8 cellular contexts compared by ENCODE assay signal in genomic region chr14:99793213-99794155, GRCh38.
A peak's percentile ranks its signal among the peaks of the same experiment; 100 is the strongest.
DNase-seq lines count a peak whose midpoint lies in the region; ATAC-seq and TF ChIP-seq lines count a peak whose summit lies in the region.

Gene EML1, plus strand, starts transcription at chr14:99793413. Its CDS starts 64 bp downstream, at chr14:99793477.

- no peak for TF ChIP-seq CTCF in AG10803 (conservative IDR thresholded peaks at IDR 0.05; ENCODE audit: low read length)
- no peak for TF ChIP-seq CTCF in epithelial cell of esophagus (IDR thresholded peaks at IDR 0.05; ENCODE audit: insufficient read depth, low read depth, low read length, missing control alignments)

- H3K4me3 ChIP-seq in AG10803 (ENCODE audit: low read length) (peak within 1 kb of the TSS; percentile 62), epithelial cell of esophagus (ENCODE audit: low read length) (peak within 1 kb of the TSS; percentile 35)

- ATAC-seq in GM19025 (IDR thresholded peaks at IDR 0.05; ENCODE audit: low read depth, unreplicated experiment), result peak; percentile 92
- peak; percentile 83 for ATAC-seq in HG03196 (IDR thresholded peaks at IDR 0.05; ENCODE audit: unreplicated experiment)

- peak; percentile 82 for DNase-seq in AG10803 (ENCODE audit: low read depth)
- peak; percentile 17 for DNase-seq in NCI-H82 treated with DMSO at 0.1 percent for 48 hours (lab: John Stamatoyannopoulos, UW; ENCODE audit: unreplicated experiment)
- DNase-seq in activated T-cell treated with anti-CD3 and anti-CD28 coated beads for 48 hours (ENCODE audit: low read depth), result peak; percentile 72
- DNase-seq in epithelial cell of esophagus (ENCODE audit: low read depth), result peak; percentile 66
- DNase-seq in middle frontal gyrus (ENCODE audit: extremely low spot score, low spot score), result peak; percentile 58
- DNase-seq in stimulated activated CD8-positive, alpha-beta memory T cell treated with anti-CD3 and anti-CD28 coated beads, Interleukin-2, amount 100 ng/mL, for 1 hour (ENCODE audit: low read depth in 2 of 2), result peak; percentile 40 to 53

Comparison
In these comparisons a context has a peak if more than half of its experiments do, and no peak if none do; other contexts are left out.
1. Peak in every context shown above with its lines: DNase-seq, ATAC-seq and H3K4me3 ChIP-seq.
2. DNase-seq: peak in every context shown above with its lines; median percentile 82 in AG10803; 72 in activated T-cell treated with anti-CD3 and anti-CD28 coated beads for 48 hours; 66 in epithelial cell of esophagus; 58 in middle frontal gyrus; 46 in stimulated activated CD8-positive, alpha-beta memory T cell treated with anti-CD3 and anti-CD28 coated beads, Interleukin-2, amount 100 ng/mL, for 1 hour; 17 in NCI-H82 treated with DMSO at 0.1 percent for 48 hours.